18 cellular contexts compared by ENCODE assay signal in the genomic region with DNA sequence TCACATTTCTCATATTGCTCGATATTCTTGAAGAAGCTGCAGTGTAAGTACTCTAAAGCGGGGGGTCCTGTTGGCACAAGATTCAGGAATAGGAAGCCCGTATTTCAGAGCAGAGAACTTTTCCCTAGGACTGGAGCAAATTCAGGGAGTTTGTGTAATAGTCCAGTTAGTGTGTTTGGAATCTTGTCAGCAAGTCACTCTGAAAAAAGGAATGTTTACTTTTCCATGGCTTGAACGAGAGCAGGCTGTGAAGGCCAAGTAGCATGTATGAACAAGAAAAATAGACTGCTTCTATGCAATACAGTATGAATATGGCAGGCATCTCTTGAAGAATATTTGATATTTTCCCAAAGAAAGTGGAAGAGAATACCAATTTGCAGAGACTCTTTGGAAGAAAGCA. TPM values are rescaled to one million over a fixed set of nuclear protein-coding genes. Genes with fewer than 3 reads are reported as not detected.
DNase-seq lines count a peak whose midpoint lies in the region; ATAC-seq, FAIRE-seq and TF ChIP-seq lines count a peak whose summit lies in the region.
"Had no signal": no experiment of that assay in that cellular context is flagged by ENCODE, and none has a peak within 500 bp of the region (broad histone marks: within the 10 kb centered on the region; RNA-seq: fewer than 3 reads in every experiment).

No MANE protein-coding gene starts in this region.

- H3K79me1 ChIP-seq in IMR-90 (ENCODE audit: low read depth in 1 of 2, low read length in 2 of 2) = peaks cover 7 to 19% of the 10 kb centered on the region in 2 experiments; a peak in 3 of 4 replicates

- no peak overlapping the region for H3K9ac ChIP-seq in IMR-90 (ENCODE audit: low read depth, low read length)

- no peak overlapping the region for H4K91ac ChIP-seq in IMR-90 (ENCODE audit: insufficient read depth, low read depth, low read length)

- peak overlapping the region; percentile 26; the same call in 1 of the 2 replicates for H3K27ac ChIP-seq in IMR-90 (ENCODE audit: insufficient read depth, low read length)
- no peak overlapping the region for H3K27ac ChIP-seq in pancreas
- no peak overlapping the region for H3K27ac ChIP-seq in effector memory CD4-positive, alpha-beta T cell (ENCODE audit: insufficient read depth, low read length, poor library complexity, severe bottlenecking)
- no peak overlapping the region for H3K27ac ChIP-seq in small intestine (ENCODE audit: low read depth in 1 of 2, low read length in 1 of 2)
- H3K27ac ChIP-seq: Peyer's patch had no signal

- H3K4ac ChIP-seq in IMR-90 (ENCODE audit: low read depth, low read length) = peak overlapping the region; percentile 46; the same call in 1 of the 2 replicates

- TF ChIP-seq RAD21 in IMR-90 (IDR thresholded peaks at IDR 0.05; ENCODE audit: low read length) = no peak

- H2AFZ ChIP-seq in IMR-90 (replicated peaks; ENCODE audit: low read length, poor library complexity) = no peak overlapping the region

- DNase-seq in IMR-90 = peak; percentile 63
- DNase-seq in epithelial cell of esophagus (ENCODE audit: low read depth) = peak; percentile 54
- peak; percentile 41 for DNase-seq in hepatic stellate cell (ENCODE audit: low spot score)
- DNase-seq in pancreas = no peak
- DNase-seq in effector memory CD4-positive, alpha-beta T cell = no peak
- DNase-seq in small intestine = no peak
- DNase-seq in HCEC 1CT = no peak
- DNase-seq: activated CD4-positive, alpha-beta T cell treated with anti-CD3 and anti-CD28 coated beads for 36 hours; activated naive CD4-positive, alpha-beta T cell treated with anti-CD3 and anti-CD28 coated beads, Interleukin-2, amount 50 U/mL, for 16 hours; natural killer cell; NCI-H1436 treated with DMSO at 0.1 percent for 48 hours; Peyer's patch; retina; stomach had no signal

- H3K9me3 ChIP-seq in IMR-90 (ENCODE audit: control insufficient read depth, insufficient read depth, low read length) (no peaks in the 10 kb centered on the region), pancreas (no peaks in the 10 kb centered on the region), small intestine (ENCODE audit: control insufficient read depth, low read depth) (no peaks in the 10 kb centered on the region)
- no peaks in the 10 kb centered on the region for H3K9me3 ChIP-seq in effector memory CD4-positive, alpha-beta T cell (ENCODE audit: control insufficient read depth, low read length)
- H3K9me3 ChIP-seq: Peyer's patch, stomach had no signal

- peaks cover 5% of the 10 kb centered on the region; the same call in 1 of the 2 replicates for H4K20me1 ChIP-seq in IMR-90 (ENCODE audit: insufficient read depth, low read length)

- H2BK15ac ChIP-seq in IMR-90 (ENCODE audit: low read depth, low read length) = 0 out of 3 replicates have a peak overlapping the region, but pooled peaks have one; percentile 20

- no peak overlapping the region for H3K56ac ChIP-seq in IMR-90 (ENCODE audit: extremely low read depth, insufficient read depth, low read length)

- no peak overlapping the region for H3K4me3 ChIP-seq in IMR-90 (ENCODE audit: insufficient read depth, low read depth, low read length)
- no peak overlapping the region for H3K4me3 ChIP-seq in epithelial cell of esophagus (ENCODE audit: low read length)
- no peak overlapping the region for H3K4me3 ChIP-seq in pancreas
- H3K4me3 ChIP-seq in effector memory CD4-positive, alpha-beta T cell (ENCODE audit: insufficient read depth, low read depth, low read length, poor library complexity, severe bottlenecking) = no peak overlapping the region
- no peak overlapping the region for H3K4me3 ChIP-seq in small intestine (ENCODE audit: low read depth in 1 of 2, low read length in 2 of 2)
- H3K4me3 ChIP-seq: lung, Peyer's patch, stomach had no signal

- peak overlapping the region; percentile 85 for H2BK5ac ChIP-seq in IMR-90 (ENCODE audit: low read depth, low read length, poor library complexity, severe bottlenecking)

- WGBS in IMR-90 (ENCODE audit: extremely low coverage in 2 of 2, insufficient read length in 1 of 2), 2 experiments = 50% methylated on average over 2 of the region's 4 CpGs; no CpG with 5 or more reads in 1 of the 2 experiments
- WGBS in pancreas, 2 donors = 29 to 37% methylated on average over 4 of the region's 4 CpGs
- WGBS in small intestine, 3 donors = 68 to 87% (median 85%) methylated on average over 4 of the region's 4 CpGs

- peak overlapping the region; percentile 21; the same call in 1 of the 2 replicates for H2BK120ac ChIP-seq in IMR-90 (ENCODE audit: low read depth, low read length)

- CTCF ChIA-PET in IMR-90 (lab: Yijun Ruan, JAX) = no interaction called here

- no peak overlapping the region for H3K23ac ChIP-seq in IMR-90 (ENCODE audit: low read depth, low read length)

- no peaks in the 10 kb centered on the region for H3K27me3 ChIP-seq in IMR-90 (ENCODE audit: control insufficient read depth, insufficient read depth, low read length)
- no peaks in the 10 kb centered on the region for H3K27me3 ChIP-seq in pancreas
- no peaks in the 10 kb centered on the region for H3K27me3 ChIP-seq in effector memory CD4-positive, alpha-beta T cell (replicated peaks; ENCODE audit: control insufficient read depth, insufficient read depth, low read length, poor library complexity, severe bottlenecking)
- H3K27me3 ChIP-seq in small intestine (ENCODE audit: control insufficient read depth in 2 of 2, insufficient read depth in 2 of 2, low read length in 2 of 2) = no peaks in the 10 kb centered on the region
- H3K27me3 ChIP-seq: Peyer's patch, stomach had no signal

- in situ Hi-C loops in IMR-90 (cut with MboI; ENCODE audit: low sequenced_read_pairs) = no loop called here

- no peak overlapping the region; a peak in 1 of 4 replicates for H4K8ac ChIP-seq in IMR-90 (ENCODE audit: low read depth in 2 of 2, low read length in 2 of 2)

- H3K36me3 ChIP-seq in IMR-90 (ENCODE audit: control insufficient read depth, insufficient read depth, low read length) (peaks cover 25% of the 10 kb centered on the region), pancreas (peaks cover 0 to 31% (median 3%) of the 10 kb centered on the region in 3 donors), small intestine (ENCODE audit: control insufficient read depth in 2 of 2, insufficient read depth in 2 of 2, low read length in 2 of 2) (peaks cover 3 to 16% of the 10 kb centered on the region in 2 donors)
- H3K36me3 ChIP-seq in effector memory CD4-positive, alpha-beta T cell (ENCODE audit: control insufficient read depth, insufficient read depth, low read length) = peaks cover 49% of the 10 kb centered on the region

- H4K5ac ChIP-seq in IMR-90 (ENCODE audit: low read depth, low read length) = peak overlapping the region; percentile 60; the same call in 1 of the 2 replicates

- TF ChIP-seq POLR2A in IMR-90 (IDR thresholded peaks at IDR 0.05; ENCODE audit: low read depth, low read length) = no peak

- intact Hi-C loops in IMR-90 (cut with micrococcal nuclease) = no loop called here
- intact Hi-C loops in pancreas (cut with DNase I) = no loop called here

- H2BK20ac ChIP-seq in IMR-90 (ENCODE audit: low read depth, low read length) = no peak overlapping the region

- ATAC-seq in IMR-90 (ENCODE audit: low read depth) = peak; percentile 81
- peak; percentile 84 to 98 (median 88) for ATAC-seq in pancreas
- ATAC-seq in HG02610 (IDR thresholded peaks at IDR 0.05; ENCODE audit: unreplicated experiment) = no peak
- ATAC-seq: activated CD4-positive, alpha-beta T cell treated with anti-CD3 and anti-CD28 coated beads for 36 hours; natural killer cell; SK-N-SH treated with all-trans-retinoic acid at 6 μM for 48 hours had no signal

- BruUV-seq in IMR-90 (replicated peaks; lab: Mats Ljungman, UMichigan) = no TSS peak

- peak overlapping the region; percentile 27; the same call in 1 of the 2 replicates for H3K18ac ChIP-seq in IMR-90 (ENCODE audit: low read depth, low read length)

- POLR2A ChIA-PET in IMR-90 (lab: Charles Lee; ENCODE audit: unreplicated experiment) = no interaction called here

- H2AK5ac ChIP-seq in IMR-90 (ENCODE audit: low read depth, low read length) = no peak overlapping the region

- H3K14ac ChIP-seq in IMR-90 (replicated peaks; ENCODE audit: low read depth, low read length) = no peak overlapping the region

- dilution Hi-C loops in IMR-90 (cut with HindIII; ENCODE audit: low sequenced_read_pairs, unreplicated experiment) = no loop called here

- no peaks in the 10 kb centered on the region for H3K9me1 ChIP-seq in IMR-90 (ENCODE audit: insufficient read depth, low read length)

- FAIRE-seq in pancreas (lab: Jason Lieb, UNC) (no peak), small intestine (lab: Jason Lieb, UNC) (no peak)
- FAIRE-seq: frontal cortex had no signal

- TF ChIP-seq CTCF in IMR-90 (conservative IDR thresholded peaks at IDR 0.05; ENCODE audit: low read depth, low read length) (no peak), epithelial cell of esophagus (IDR thresholded peaks at IDR 0.05; ENCODE audit: insufficient read depth, low read depth, low read length, missing control alignments) (no peak), pancreas (IDR thresholded peaks at IDR 0.05) (no peak)

- H3K4me2 ChIP-seq in IMR-90 (ENCODE audit: low read depth, low read length) = peak overlapping the region; percentile 90

- H3K4me1 ChIP-seq in IMR-90 (ENCODE audit: control insufficient read depth, insufficient read depth, low read length) (peaks cover 8% of the 10 kb centered on the region), pancreas (peaks cover 0 to 7% (median 0%) of the 10 kb centered on the region in 3 donors), small intestine (ENCODE audit: control insufficient read depth in 2 of 2, insufficient read depth in 1 of 2, low read depth in 1 of 2, low read length in 1 of 2) (peaks cover 0 to 2% of the 10 kb centered on the region in 2 donors)
- no peaks in the 10 kb centered on the region for H3K4me1 ChIP-seq in effector memory CD4-positive, alpha-beta T cell (ENCODE audit: control insufficient read depth, insufficient read depth, low read length, poor library complexity, severe bottlenecking)
- H3K4me1 ChIP-seq: Peyer's patch had no signal

- no peak overlapping the region for H2AK9ac ChIP-seq in IMR-90 (replicated peaks; ENCODE audit: low read depth, low read length, poor library complexity)

TF ChIP-seq in IMR-90, 13 proteins besides CTCF, POLR2A, EP300 and RAD21 (continues in another document):
- 0 out of 2 replicates have a peak, but pooled peaks have one; percentile 24 for TF ChIP-seq CEBPB (IDR thresholded peaks at IDR 0.05; ENCODE audit: low read depth, low read length)

RNA-seq across cellular contexts. Expression of a gene that starts 39.8 kb away (rescaled TPM):
- total RNA-seq in IMR-90 (2012; rRNA removed) = 171 and 203 TPM in 2 replicates
- polyA plus RNA-seq in IMR-90 (2012; rRNA removed) = 100 and 108 TPM in 2 replicates
- 49.7 and 92.5 TPM in 2 replicates for polyA plus RNA-seq in IMR-90 (2012; cell fraction: cytosol; rRNA removed)
- polyA plus RNA-seq in IMR-90 (2012; cell fraction: nucleus; rRNA removed; ENCODE audit: low replicate concordance) = 21.9 and 60.9 TPM in 2 replicates
- total RNA-seq in pancreas = 10 to 100 TPM; 13.5 to 26.5 (median 21.1) TPM
- 10 to 100 TPM; 12.2 to 23.7 TPM for polyA plus RNA-seq in pancreas
- polyA plus RNA-seq in small intestine = 10 to 100 TPM; 40.0 to 66.2 (median 45.7) TPM

RNA-seq across cellular contexts. Expression of a gene that starts 40.1 kb away (rescaled TPM):
- total RNA-seq in IMR-90 (2012; rRNA removed) (70.1 and 74.2 TPM in 2 replicates), pancreas (10 to 100 TPM in 5 of 6 donors, 1 to 10 TPM in 1; 9.1 to 20.0 (median 18.1) TPM)
- polyA plus RNA-seq in IMR-90 (2012; rRNA removed) (68.7 and 74.6 TPM in 2 replicates), pancreas (10 to 100 TPM; 15.1 to 20.0 TPM), small intestine (10 to 100 TPM; 35.9 to 59.5 (median 45.4) TPM)
- polyA plus RNA-seq in IMR-90 (2012; cell fraction: cytosol; rRNA removed) = 25.9 and 61.6 TPM in 2 replicates
- polyA plus RNA-seq in IMR-90 (2012; cell fraction: nucleus; rRNA removed; ENCODE audit: low replicate concordance) = 14.5 and 65.6 TPM in 2 replicates

Comparison
In these comparisons a context has a peak if more than half of its experiments do, and no peak if none do; other contexts are left out.
1. DNase-seq: peak in IMR-90 (single experiment), epithelial cell of esophagus (single experiment) and hepatic stellate cell (single experiment); none in pancreas (0 of 6), effector memory CD4-positive, alpha-beta T cell (0 of 3), small intestine (single experiment) and HCEC 1CT (single experiment).